Comparison of ENCODE assay signal across 14 cellular contexts in the genomic region with DNA sequence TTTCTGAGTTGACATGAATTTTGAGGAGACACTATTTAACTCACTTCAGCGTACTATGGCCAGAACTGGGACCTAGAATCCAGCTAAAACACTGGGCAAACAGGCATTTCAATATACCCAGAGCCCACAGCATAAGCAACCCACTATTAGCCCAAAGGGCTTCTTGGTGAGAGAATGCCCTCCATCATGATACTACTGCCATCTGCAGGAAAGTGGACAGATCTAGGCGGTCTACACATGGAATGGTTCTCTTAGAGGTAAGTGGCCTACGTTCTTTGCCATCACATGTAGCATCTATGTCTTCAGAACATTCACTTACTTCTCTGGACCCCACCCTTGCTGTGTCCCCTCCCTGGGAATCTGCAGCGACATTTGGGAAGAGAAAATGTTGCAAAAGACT.
A peak's percentile ranks its signal among the peaks of the same experiment; 100 is the strongest.
DNase-seq lines count a peak whose midpoint lies in the region; ATAC-seq and TF ChIP-seq lines count a peak whose summit lies in the region.
"Had no signal": no experiment of that assay in that cellular context is flagged by ENCODE, and none has a peak within 500 bp of the region (broad histone marks: within the 10 kb centered on the region; RNA-seq: fewer than 3 reads in every experiment).

No MANE protein-coding gene starts in this region.

- H3K27me3 Mint-ChIP-seq in mesothelial cell of epicardium (ENCODE audit: low read depth): no peaks in the 10 kb centered on the region
- H3K27me3 Mint-ChIP-seq in activated CD4-positive, alpha-beta T cell treated with anti-CD3 and anti-CD28 coated beads, Interleukin-2, amount 10 ng/mL, durations not matched to agents 24 days and 14 days: no peaks in the 10 kb centered on the region
- H3K27me3 Mint-ChIP-seq: naive thymus-derived CD4-positive, alpha-beta T cell had no signal

- H3K9me3 ChIP-seq in left ventricle myocardium inferior (replicated peaks) (no peaks in the 10 kb centered on the region), upper lobe of right lung (no peaks in the 10 kb centered on the region)

- H3K4me1 Mint-ChIP-seq in mesothelial cell of epicardium: peaks cover 3% of the 10 kb centered on the region
- no peaks in the 10 kb centered on the region for H3K4me1 Mint-ChIP-seq in activated CD4-positive, alpha-beta T cell treated with anti-CD3 and anti-CD28 coated beads, Interleukin-2, amount 10 ng/mL, durations not matched to agents 24 days and 14 days

- no peak overlapping the region for H3K4me3 ChIP-seq in left ventricle myocardium inferior
- H3K4me3 ChIP-seq in upper lobe of right lung: no peak overlapping the region

- H3K4me1 ChIP-seq in left ventricle myocardium inferior (peaks cover 13% of the 10 kb centered on the region), upper lobe of right lung (no peaks in the 10 kb centered on the region)

- no peaks in the 10 kb centered on the region for H3K36me3 ChIP-seq in left ventricle myocardium inferior
- H3K36me3 ChIP-seq in upper lobe of right lung: no peaks in the 10 kb centered on the region

- DNase-seq in left ventricle myocardium inferior: no peak
- no peak for DNase-seq in cardiac septum (ENCODE audit: low spot score)
- DNase-seq in NCI-H748 (lab: John Stamatoyannopoulos, UW; ENCODE audit: unreplicated experiment): peak; percentile 85
- DNase-seq in globus pallidus (ENCODE audit: low spot score): peak; percentile 10
- DNase-seq in upper lobe of right lung: no peak
- no peak for DNase-seq in activated T-cell treated with anti-CD3 and anti-CD28 coated beads, Interleukin-2, amount 50 U/mL, for 48 hours
- no peak for DNase-seq in mesothelial cell of epicardium (ENCODE audit: low spot score in 2 of 2, unreplicated experiment in 2 of 2)
- DNase-seq in activated CD4-positive, alpha-beta T cell treated with anti-CD3 and anti-CD28 coated beads, Interleukin-2, amount 10 ng/mL, durations not matched to agents 24 days and 14 days: no peak
- DNase-seq: naive thymus-derived CD4-positive, alpha-beta T cell; NCI-H2171 had no signal

- H3K36me3 Mint-ChIP-seq in mesothelial cell of epicardium: no peaks in the 10 kb centered on the region
- no peaks in the 10 kb centered on the region for H3K36me3 Mint-ChIP-seq in activated CD4-positive, alpha-beta T cell treated with anti-CD3 and anti-CD28 coated beads, Interleukin-2, amount 10 ng/mL, durations not matched to agents 24 days and 14 days (ENCODE audit: low read depth)
- H3K36me3 Mint-ChIP-seq: brain; naive thymus-derived CD4-positive, alpha-beta T cell had no signal

- H3K27me3 ChIP-seq in left ventricle myocardium inferior (ENCODE audit: low read depth): no peaks in the 10 kb centered on the region
- H3K27me3 ChIP-seq in upper lobe of right lung: no peaks in the 10 kb centered on the region

- no peak overlapping the region for H3K4me3 Mint-ChIP-seq in mesothelial cell of epicardium
- H3K4me3 Mint-ChIP-seq in activated CD4-positive, alpha-beta T cell treated with anti-CD3 and anti-CD28 coated beads, Interleukin-2, amount 10 ng/mL, durations not matched to agents 24 days and 14 days: no peak overlapping the region
- H3K4me3 Mint-ChIP-seq: naive thymus-derived CD4-positive, alpha-beta T cell had no signal

- peak; percentile 32 for TF ChIP-seq CTCF in left ventricle myocardium inferior (IDR thresholded peaks at IDR 0.05; ENCODE audit: borderline replicate concordance)
- TF ChIP-seq CTCF in upper lobe of right lung (IDR thresholded peaks at IDR 0.05): peak; percentile 12
- TF ChIP-seq CTCF in mesothelial cell of epicardium (IDR thresholded peaks at IDR 0.05; ENCODE audit: unreplicated experiment): no peak

- ATAC-seq in upper lobe of right lung: no peak
- ATAC-seq: activated CD4-positive, CD25-positive, alpha-beta regulatory T cell treated with anti-CD3 and anti-CD28 coated beads, Interleukin-2, amount 50 U/mL, for 24 hours; HCT116; naive thymus-derived CD4-positive, alpha-beta T cell had no signal

- intact Hi-C loops in left ventricle myocardium inferior (cut with micrococcal nuclease) (no loop called here), cardiac septum (cut with DNase I) (loop anchor here (5.0 kb wide), 1 partner anchor 53 kb away; no protein-coding TSS in a partner anchor), upper lobe of right lung (cut with DNase I) (no loop called here)
- intact Hi-C loops in activated CD4-positive, alpha-beta T cell treated with anti-CD3 and anti-CD28 coated beads, Interleukin-2, amount 10 ng/mL, durations not matched to agents 24 days and 14 days (cut with micrococcal nuclease): no loop called here

- no peak overlapping the region for H3K27ac Mint-ChIP-seq in mesothelial cell of epicardium
- H3K27ac Mint-ChIP-seq in activated CD4-positive, alpha-beta T cell treated with anti-CD3 and anti-CD28 coated beads, Interleukin-2, amount 10 ng/mL, durations not matched to agents 24 days and 14 days: no peak overlapping the region
- H3K27ac Mint-ChIP-seq: brain; naive thymus-derived CD4-positive, alpha-beta T cell had no signal

- no peak overlapping the region for H3K27ac ChIP-seq in left ventricle myocardium inferior (replicated peaks)
- no peak overlapping the region for H3K27ac ChIP-seq in upper lobe of right lung
- H3K27ac ChIP-seq: epithelial cell of prostate had no signal

- no peaks in the 10 kb centered on the region for H3K9me3 Mint-ChIP-seq in mesothelial cell of epicardium
- no peaks in the 10 kb centered on the region for H3K9me3 Mint-ChIP-seq in activated CD4-positive, alpha-beta T cell treated with anti-CD3 and anti-CD28 coated beads, Interleukin-2, amount 10 ng/mL, durations not matched to agents 24 days and 14 days
- H3K9me3 Mint-ChIP-seq: brain had no signal

Comparison
In these comparisons a context has a peak if more than half of its experiments do, and no peak if none do; other contexts are left out.
1. DNase-seq: peak in NCI-H748 (single experiment) and globus pallidus (single experiment); none in left ventricle myocardium inferior (single experiment), cardiac septum (single experiment), upper lobe of right lung (single experiment), activated T-cell treated with anti-CD3 and anti-CD28 coated beads, Interleukin-2, amount 50 U/mL, for 48 hours (0 of 2), mesothelial cell of epicardium (0 of 2) and activated CD4-positive, alpha-beta T cell treated with anti-CD3 and anti-CD28 coated beads, Interleukin-2, amount 10 ng/mL, durations not matched to agents 24 days and 14 days (single experiment).